Comparison of ENCODE assay signal across 14 cellular contexts in the genomic region with DNA sequence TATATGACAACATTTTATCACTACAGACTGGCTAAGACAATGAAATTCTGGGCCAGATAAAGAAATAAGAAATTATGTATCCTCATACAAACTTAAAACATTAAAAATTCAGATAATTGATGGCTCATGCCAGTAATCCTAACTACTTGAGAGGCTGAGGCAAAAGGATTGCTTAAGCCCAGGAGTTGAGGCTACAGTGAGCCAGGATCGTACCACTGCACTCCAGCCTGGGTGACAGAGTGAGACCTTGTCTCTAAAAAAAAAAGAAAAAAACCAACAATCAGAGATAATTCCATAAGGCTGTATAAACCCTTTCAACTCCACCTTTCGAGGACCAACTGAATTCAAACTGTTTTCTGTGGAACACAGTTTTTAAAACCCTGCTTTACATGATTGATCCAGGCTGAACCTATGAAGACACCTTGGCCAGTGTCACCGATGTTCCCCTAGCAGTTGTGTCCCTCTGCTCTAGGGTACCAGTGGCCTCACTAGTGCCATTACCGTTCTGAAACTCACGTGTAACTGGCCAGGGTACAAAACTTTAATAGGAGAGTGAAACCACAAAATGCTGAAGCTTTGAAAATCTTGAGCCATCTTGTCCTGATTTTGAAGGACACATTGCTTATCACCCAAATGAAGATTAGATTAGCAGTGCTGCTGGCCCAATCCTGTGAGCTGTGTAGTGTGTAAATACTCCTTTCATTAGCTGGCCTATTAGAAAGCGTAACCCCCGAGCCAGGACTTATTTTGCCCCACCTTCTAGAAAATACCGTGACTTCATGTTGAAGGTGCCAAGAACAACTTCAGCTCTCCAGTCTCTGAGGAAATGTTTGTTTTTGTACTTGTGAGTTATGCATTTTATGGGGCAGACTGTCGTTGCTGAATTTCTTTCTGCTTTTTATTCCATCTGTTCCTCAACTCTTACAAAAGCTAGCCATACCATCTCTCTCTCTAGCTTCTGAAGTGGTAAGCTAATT.
DNase-seq lines count a peak whose midpoint lies in the region; ATAC-seq, FAIRE-seq and TF ChIP-seq lines count a peak whose summit lies in the region.
"Had no signal": no experiment of that assay in that cellular context is flagged by ENCODE, and none has a peak within 500 bp of the region (broad histone marks: within the 10 kb centered on the region; RNA-seq: fewer than 3 reads in every experiment).

No MANE protein-coding gene starts in this region.

- H3K18ac ChIP-seq in trophoblast cell (ENCODE audit: low read length), result no peak overlapping the region

- H3K9ac ChIP-seq in astrocyte (ENCODE audit: low read length), result peak overlapping the region; percentile 18
- H3K9ac ChIP-seq in trophoblast cell (ENCODE audit: low read length), result no peak overlapping the region
- H3K9ac ChIP-seq: BLaER1 had no signal

- H3K79me2 ChIP-seq in astrocyte (ENCODE audit: insufficient read depth, low read length) (no peaks in the 10 kb centered on the region), trophoblast cell (ENCODE audit: control insufficient read depth, insufficient read depth, low read length, poor library complexity) (no peaks in the 10 kb centered on the region)

- DNase-seq in AG10803 (ENCODE audit: low read depth), result peak; percentile 65
- peak; percentile 90 for DNase-seq in astrocyte (ENCODE audit: low read depth)
- peak; percentile 48 for DNase-seq in glomerular endothelial cell (ENCODE audit: extremely low read depth, low read depth, low spot score)
- peak; percentile 73 for DNase-seq in pulmonary artery endothelial cell (ENCODE audit: low read depth, low spot score)
- no peak for DNase-seq in activated CD4-positive, CD25-positive, alpha-beta regulatory T cell (lab: John Stamatoyannopoulos, UW)
- DNase-seq in CD8-positive, alpha-beta T cell, result no peak
- no peak for DNase-seq in trophoblast cell
- DNase-seq: KBM-7; mesendoderm; NCI-H774; stimulated activated CD4-positive, alpha-beta T cell treated with anti-CD3 and anti-CD28 coated beads, Interleukin-4, amount 100 ng/mL, for 4 hours; T-helper 17 cell had no signal

- POLR2A ChIA-PET in CD8-positive, alpha-beta T cell (lab: Charles Lee), result interaction anchor here (1.2 kb wide), 1 partner anchor 112 kb away, joined by 3 read pairs; no protein-coding TSS in a partner anchor

- no peak for ATAC-seq in CD8-positive, alpha-beta T cell
- ATAC-seq in GM18907 (IDR thresholded peaks at IDR 0.05; ENCODE audit: unreplicated experiment), result no peak
- ATAC-seq: T-helper 17 cell had no signal

- FAIRE-seq in astrocyte (lab: Jason Lieb, UNC), result peak; percentile 32

- H3K4me2 ChIP-seq in astrocyte (ENCODE audit: low read length) (peak overlapping the region; percentile 65), trophoblast cell (ENCODE audit: low read length) (no peak overlapping the region)
- H3K4me2 ChIP-seq: BLaER1 had no signal

- no peak overlapping the region for H4K8ac ChIP-seq in trophoblast cell (ENCODE audit: low read depth, low read length)

- H3K23ac ChIP-seq in trophoblast cell (ENCODE audit: low read length), result no peak overlapping the region

- no peak for TF ChIP-seq CTCF in AG10803 (conservative IDR thresholded peaks at IDR 0.05; ENCODE audit: low read length)
- TF ChIP-seq CTCF in astrocyte (IDR thresholded peaks at IDR 0.05; ENCODE audit: insufficient read depth, low read depth, low read length), result no peak
- TF ChIP-seq CTCF in CD8-positive, alpha-beta T cell (IDR thresholded peaks at IDR 0.05), result no peak

- no peak overlapping the region for H3K14ac ChIP-seq in trophoblast cell (ENCODE audit: low read length)

- H3K9me3 Mint-ChIP-seq in astrocyte (ENCODE audit: unreplicated experiment), result no peaks in the 10 kb centered on the region
- no peaks in the 10 kb centered on the region for H3K9me3 Mint-ChIP-seq in CD8-positive, alpha-beta T cell

- peak overlapping the region; percentile 54 for H3K27ac Mint-ChIP-seq in astrocyte (ENCODE audit: unreplicated experiment)
- H3K27ac Mint-ChIP-seq in CD8-positive, alpha-beta T cell, result no peak overlapping the region
- H3K27ac Mint-ChIP-seq: T-helper 17 cell had no signal

- no peak overlapping the region for H4K12ac ChIP-seq in trophoblast cell (ENCODE audit: low read depth, low read length)

- no peaks in the 10 kb centered on the region for H3K27me3 Mint-ChIP-seq in astrocyte (ENCODE audit: low read depth, unreplicated experiment)
- H3K27me3 Mint-ChIP-seq in CD8-positive, alpha-beta T cell (ENCODE audit: low read depth), result no peaks in the 10 kb centered on the region

- H3K9me3 ChIP-seq in astrocyte (ENCODE audit: insufficient read depth, low read depth, low read length) (no peaks in the 10 kb centered on the region), trophoblast cell (ENCODE audit: insufficient read depth, low read depth, low read length) (no peaks in the 10 kb centered on the region)
- no peaks in the 10 kb centered on the region for H3K9me3 ChIP-seq in CD8-positive, alpha-beta T cell (ENCODE audit: low read length)
- H3K9me3 ChIP-seq: BLaER1 had no signal

- H3K36me3 Mint-ChIP-seq in astrocyte (ENCODE audit: low read depth, unreplicated experiment), result no peaks in the 10 kb centered on the region
- H3K36me3 Mint-ChIP-seq in CD8-positive, alpha-beta T cell, result no peaks in the 10 kb centered on the region

- H3K27me3 ChIP-seq in astrocyte (ENCODE audit: insufficient read depth, low read length) (no peaks in the 10 kb centered on the region), trophoblast cell (ENCODE audit: insufficient read depth, low read length) (no peaks in the 10 kb centered on the region)
- H3K27me3 ChIP-seq in CD8-positive, alpha-beta T cell (ENCODE audit: insufficient read depth, low read length), result no peaks in the 10 kb centered on the region
- H3K27me3 ChIP-seq: BLaER1 had no signal

- CTCF ChIA-PET in CD8-positive, alpha-beta T cell (lab: Charles Lee), result interaction anchor here (1.6 kb wide), 1 partner anchor 121 kb away, joined by 6 read pairs; no protein-coding TSS in a partner anchor

- no peak overlapping the region for H3K4me3 Mint-ChIP-seq in astrocyte (ENCODE audit: unreplicated experiment)
- no peak overlapping the region for H3K4me3 Mint-ChIP-seq in CD8-positive, alpha-beta T cell
- H3K4me3 Mint-ChIP-seq: T-helper 17 cell had no signal

- intact Hi-C loops in CD8-positive, alpha-beta T cell (cut with DNase I, micrococcal nuclease), result no loop called here

- peaks cover 19% of the 10 kb centered on the region for H3K4me1 Mint-ChIP-seq in astrocyte (ENCODE audit: low read depth, unreplicated experiment)
- H3K4me1 Mint-ChIP-seq in CD8-positive, alpha-beta T cell (ENCODE audit: low read depth), result peaks cover 7% of the 10 kb centered on the region

- H3K4me1 ChIP-seq in astrocyte (ENCODE audit: insufficient read depth, low read length) (peaks cover 18% of the 10 kb centered on the region), trophoblast cell (ENCODE audit: control insufficient read depth in 1 of 2, insufficient read depth in 2 of 2, low read length in 2 of 2) (peaks cover 0 to 5% of the 10 kb centered on the region in 2 experiments)
- peaks cover 5% of the 10 kb centered on the region for H3K4me1 ChIP-seq in CD8-positive, alpha-beta T cell (ENCODE audit: insufficient read depth, low read length)

- no peaks in the 10 kb centered on the region for H3K79me1 ChIP-seq in trophoblast cell (ENCODE audit: low read length)

- no peak overlapping the region for H2BK120ac ChIP-seq in trophoblast cell (ENCODE audit: insufficient read depth, low read length, poor library complexity)

- no CpG with 5 or more reads among the region's 9 CpGs for WGBS in trophoblast cell (ENCODE audit: extremely low coverage, insufficient coverage, insufficient read length)

- H2AK5ac ChIP-seq in trophoblast cell (ENCODE audit: low read length), result no peak overlapping the region

- no peak overlapping the region for H3K4me3 ChIP-seq in AG10803 (ENCODE audit: low read length)
- no peak overlapping the region for H3K4me3 ChIP-seq in astrocyte (ENCODE audit: insufficient read depth, low read depth, low read length)
- no peak overlapping the region for H3K4me3 ChIP-seq in CD8-positive, alpha-beta T cell (ENCODE audit: low read depth, low read length)
- no peak overlapping the region for H3K4me3 ChIP-seq in trophoblast cell (ENCODE audit: low read depth, low read length)
- H3K4me3 ChIP-seq: BLaER1 had no signal

- no peak overlapping the region for H2BK5ac ChIP-seq in trophoblast cell (ENCODE audit: low read depth, low read length, poor library complexity)

- H3K27ac ChIP-seq in astrocyte (ENCODE audit: low read depth, low read length) (peak overlapping the region; percentile 33), trophoblast cell (ENCODE audit: low read depth, low read length) (no peak overlapping the region)
- no peak overlapping the region for H3K27ac ChIP-seq in CD8-positive, alpha-beta T cell (ENCODE audit: low read depth, low read length)
- H3K27ac ChIP-seq: BLaER1 had no signal

- H2BK12ac ChIP-seq in trophoblast cell (ENCODE audit: low read length), result no peak overlapping the region

- no peak overlapping the region for H3K4ac ChIP-seq in trophoblast cell (ENCODE audit: low read depth, low read length)

- no peak overlapping the region for H4K91ac ChIP-seq in trophoblast cell (ENCODE audit: low read depth, low read length)

- H4K20me1 ChIP-seq in astrocyte (ENCODE audit: insufficient read depth, low read length), result no peaks in the 10 kb centered on the region
- H4K20me1 ChIP-seq: BLaER1 had no signal

- H2AFZ ChIP-seq in astrocyte (ENCODE audit: low read depth, low read length), result no peak overlapping the region
- no peak overlapping the region for H2AFZ ChIP-seq in trophoblast cell (ENCODE audit: insufficient read depth, low read length, poor library complexity)

- H3K36me3 ChIP-seq in astrocyte (ENCODE audit: insufficient read depth, low read length) (no peaks in the 10 kb centered on the region), trophoblast cell (ENCODE audit: control insufficient read depth in 1 of 2, insufficient read depth in 2 of 2, low read length in 2 of 2) (no peaks in the 10 kb centered on the region)
- H3K36me3 ChIP-seq in CD8-positive, alpha-beta T cell (ENCODE audit: insufficient read depth, low read length), result no peaks in the 10 kb centered on the region
- H3K36me3 ChIP-seq: BLaER1 had no signal

Comparison
In these comparisons a context has a peak if more than half of its experiments do, and no peak if none do; other contexts are left out.
1. DNase-seq: peak in AG10803 (single experiment), astrocyte (single experiment), glomerular endothelial cell (single experiment) and pulmonary artery endothelial cell (single experiment); none in activated CD4-positive, CD25-positive, alpha-beta regulatory T cell (0 of 4), CD8-positive, alpha-beta T cell (0 of 7) and trophoblast cell (0 of 2).